ENCODE assay signal across 13 cellular contexts in genomic region chr1:15915991-15916390, GRCh38. TPM values are rescaled to one million over a fixed set of nuclear protein-coding genes. Genes with fewer than 3 reads are reported as not detected.
DNase-seq lines count a peak whose midpoint lies in the region; ATAC-seq and TF ChIP-seq lines count a peak whose summit lies in the region.
"Had no signal": no experiment of that assay in that cellular context is flagged by ENCODE, and none has a peak within 500 bp of the region (broad histone marks: within the 10 kb centered on the region; RNA-seq: fewer than 3 reads in every experiment).

No MANE protein-coding gene starts in this region.

- CTCF ChIA-PET in Caco-2 (lab: Charles Lee), result no interaction called here

- H3K27ac ChIP-seq in RWPE2 (ENCODE audit: poor library complexity, severe bottlenecking), result peak overlapping the region; percentile 88
- H3K27ac ChIP-seq in effector memory CD4-positive, alpha-beta T cell (ENCODE audit: insufficient read depth, low read length, poor library complexity, severe bottlenecking), result no peak overlapping the region
- no peak overlapping the region for H3K27ac ChIP-seq in rectal smooth muscle tissue (ENCODE audit: low read depth, low read length)
- peak overlapping the region in 1 of 2 donors; percentile 1 for H3K27ac ChIP-seq in left lung
- H3K27ac ChIP-seq: parathyroid adenoma had no signal

- BruUV-seq in Caco-2 (replicated peaks; lab: Mats Ljungman, UMichigan), result no TSS peak

- H3K9me3 ChIP-seq in RWPE2 (ENCODE audit: severe bottlenecking), result no peaks in the 10 kb centered on the region
- no peaks in the 10 kb centered on the region for H3K9me3 ChIP-seq in effector memory CD4-positive, alpha-beta T cell (ENCODE audit: control insufficient read depth, low read length)
- H3K9me3 ChIP-seq in Caco-2, result no peaks in the 10 kb centered on the region
- H3K9me3 ChIP-seq in left lung, result no peaks in the 10 kb centered on the region

- H3K27me3 Mint-ChIP-seq in Caco-2 (ENCODE audit: insufficient read depth, unreplicated experiment), result no peaks in the 10 kb centered on the region

- no peak overlapping the region for H3K27ac Mint-ChIP-seq in Caco-2 (ENCODE audit: unreplicated experiment)

- intact Hi-C loops in Caco-2 (cut with micrococcal nuclease; ENCODE audit: unreplicated experiment), result no loop called here
- intact Hi-C loops in left lung (cut with DNase I), result no loop called here

- H3K36me3 ChIP-seq in RWPE2 (ENCODE audit: low read depth) (peaks cover 95% of the 10 kb centered on the region), rectal smooth muscle tissue (ENCODE audit: control insufficient read depth, insufficient read depth, low read length) (peaks cover 14% of the 10 kb centered on the region), Caco-2 (ENCODE audit: control insufficient read depth, insufficient read depth, low read length) (no peaks in the 10 kb centered on the region), left lung (peaks cover 0 to 74% of the 10 kb centered on the region in 2 donors)
- peaks cover 25% of the 10 kb centered on the region for H3K36me3 ChIP-seq in effector memory CD4-positive, alpha-beta T cell (ENCODE audit: control insufficient read depth, insufficient read depth, low read length)

- no peak for ATAC-seq in RWPE2 (ENCODE audit: low read depth)
- ATAC-seq in GM18873 (IDR thresholded peaks at IDR 0.05; ENCODE audit: low FRiP score, unreplicated experiment), result no peak
- ATAC-seq in left lung, result no peak

- H3K9me3 Mint-ChIP-seq in Caco-2 (ENCODE audit: unreplicated experiment), result no peaks in the 10 kb centered on the region

- POLR2A ChIA-PET in Caco-2 (lab: Charles Lee), result no interaction called here

- H3K4me3 ChIP-seq in RWPE2 (ENCODE audit: severe bottlenecking) (no peak overlapping the region), rectal smooth muscle tissue (ENCODE audit: low read length) (peak overlapping the region; percentile 32), Caco-2 (ENCODE audit: low read depth, low read length) (no peak overlapping the region), left lung (no peak overlapping the region)
- peak overlapping the region; percentile 4 for H3K4me3 ChIP-seq in effector memory CD4-positive, alpha-beta T cell (ENCODE audit: insufficient read depth, low read depth, low read length, poor library complexity, severe bottlenecking)

- no peaks in the 10 kb centered on the region for H3K27me3 ChIP-seq in RWPE2 (ENCODE audit: insufficient read depth, poor library complexity, severe bottlenecking)
- H3K27me3 ChIP-seq in effector memory CD4-positive, alpha-beta T cell (replicated peaks; ENCODE audit: control insufficient read depth, insufficient read depth, low read length, poor library complexity, severe bottlenecking), result no peaks in the 10 kb centered on the region
- no peaks in the 10 kb centered on the region for H3K27me3 ChIP-seq in rectal smooth muscle tissue (ENCODE audit: control insufficient read depth, insufficient read depth, low read length)
- no peaks in the 10 kb centered on the region for H3K27me3 ChIP-seq in Caco-2 (replicated peaks; ENCODE audit: control insufficient read depth, insufficient read depth, low read length)
- no peaks in the 10 kb centered on the region for H3K27me3 ChIP-seq in left lung

- H3K4me1 Mint-ChIP-seq in Caco-2 (ENCODE audit: low read depth, unreplicated experiment), result no peaks in the 10 kb centered on the region

- peaks cover 44% of the 10 kb centered on the region for H3K4me1 ChIP-seq in RWPE2 (ENCODE audit: insufficient read depth, poor library complexity, severe bottlenecking)
- H3K4me1 ChIP-seq in effector memory CD4-positive, alpha-beta T cell (ENCODE audit: control insufficient read depth, insufficient read depth, low read length, poor library complexity, severe bottlenecking), result peaks cover 4% of the 10 kb centered on the region
- peaks cover 4% of the 10 kb centered on the region for H3K4me1 ChIP-seq in rectal smooth muscle tissue (ENCODE audit: control insufficient read depth, insufficient read depth, low read length)
- no peaks in the 10 kb centered on the region for H3K4me1 ChIP-seq in Caco-2
- H3K4me1 ChIP-seq in left lung, result peaks cover 0 to 13% of the 10 kb centered on the region in 2 donors
- H3K4me1 ChIP-seq: parathyroid adenoma had no signal

- DNase-seq in ELR (ENCODE audit: low read depth), result peak; percentile 42
- DNase-seq in RWPE2 (ENCODE audit: low spot score), result no peak
- no peak for DNase-seq in effector memory CD4-positive, alpha-beta T cell
- no peak for DNase-seq in Caco-2
- no peak for DNase-seq in amniotic stem cell (lab: John Stamatoyannopoulos, UW)
- DNase-seq in left lung, result no peak
- DNase-seq: activated effector memory CD4-positive, alpha-beta T cell treated with anti-CD3 and anti-CD28 coated beads, Interleukin-2, amount 50 U/mL, for 16 hours; DMS53; MM.1S; NCI-H526 treated with DMSO at 0.1 percent for 48 hours had no signal

- H3K36me3 Mint-ChIP-seq in Caco-2 (ENCODE audit: insufficient read depth, unreplicated experiment), result peaks cover 62% of the 10 kb centered on the region

- no peak overlapping the region for H3K4me3 Mint-ChIP-seq in Caco-2 (ENCODE audit: unreplicated experiment)

- no peak overlapping the region for H3K9ac ChIP-seq in rectal smooth muscle tissue (ENCODE audit: low read length)
- H3K9ac ChIP-seq: parathyroid adenoma had no signal

- TF ChIP-seq CTCF in RWPE2 (IDR thresholded peaks at IDR 0.05; ENCODE audit: poor library complexity, severe bottlenecking) (no peak), Caco-2 (IDR thresholded peaks at IDR 0.05; ENCODE audit: insufficient read depth in 1 of 2, low read depth in 1 of 2, low read length in 1 of 2, severe bottlenecking in 1 of 2, unreplicated experiment in 1 of 2) (no peak), left lung (IDR thresholded peaks at IDR 0.05) (no peak)

RNA-seq across cellular contexts. Expression of gene ZBTB17, which starts 59.9 kb away (rescaled TPM):
- total RNA-seq in Caco-2 (2022) (21.5 and 23.5 TPM in 2 replicates), left lung (10 to 100 TPM; 31.2 to 39.9 TPM)

Comparison
In these comparisons a context has a peak if more than half of its experiments do, and no peak if none do; other contexts are left out.
1. H3K4me3 ChIP-seq: peak in effector memory CD4-positive, alpha-beta T cell (single experiment) and rectal smooth muscle tissue (single experiment); none in RWPE2 (single experiment), Caco-2 (single experiment) and left lung (0 of 2).